33 cellular contexts compared by ENCODE assay signal in genomic region chr3:52331906-52332305, GRCh38.
"Had no signal": no experiment of that assay in that cellular context is flagged by ENCODE, and none has a peak within 500 bp of the region (broad histone marks: within the 10 kb centered on the region; RNA-seq: fewer than 3 reads in every experiment).

No MANE protein-coding gene starts in this region.

- H3K36me3 Mint-ChIP-seq: activated CD4-positive, alpha-beta memory T cell treated with anti-CD3 and anti-CD28 coated beads for 36 hours; activated naive CD8-positive, alpha-beta T cell treated with anti-CD3 and anti-CD28 coated beads for 36 hours; WTC11 had no signal

- DNase-seq: activated CD4-positive, alpha-beta memory T cell treated with anti-CD3 and anti-CD28 coated beads for 36 hours; activated CD4-positive, alpha-beta T cell treated with anti-CD3 and anti-CD28 coated beads for 4 hours; activated CD4-positive, alpha-beta T cell treated with anti-CD3 and anti-CD28 coated beads, Interleukin-2, amount 50 U/mL, for 1 hour; activated CD8-positive, alpha-beta memory T cell treated with anti-CD3 and anti-CD28 coated beads, Interleukin-2, amount 50 U/mL, for 4 hours; activated effector memory CD4-positive, alpha-beta T cell treated with Interleukin-2 at 50 U/mL for 16 hours; activated naive CD4-positive, alpha-beta T cell; activated naive CD4-positive, alpha-beta T cell treated with anti-CD3 and anti-CD28 coated beads, Interleukin-2, amount 50 U/mL, for 16 hours; activated naive CD8-positive, alpha-beta T cell treated with anti-CD3 and anti-CD28 coated beads for 36 hours; activated T-cell treated with anti-CD3 and anti-CD28 coated beads for 4 hours; activated T-cell treated with anti-CD3 and anti-CD28 coated beads, Interleukin-2, amount 50 U/mL, for 4 hours; amniotic stem cell; aorta; brain microvascular endothelial cell; central memory CD4-positive, alpha-beta T cell; Kasumi-1; KG1; MG63; MV-4-11; NCI-H1092; NCI-H1436 treated with DMSO at 0.1 percent for 48 hours; NCI-H1694 treated with DMSO at 0.1 percent for 48 hours; NCI-H2029; NCI-H510A; NCI-H526; NCI-H748 treated with DMSO at 0.1 percent for 48 hours; NK-92 treated with Interleukin-12 subunit alpha and Interleukin-12 subunit beta, amount 100 ng/mL, for 24 hours; PC-9; SW 1271; T-helper 1 cell had no signal

- H3K27ac Mint-ChIP-seq: activated CD4-positive, alpha-beta memory T cell treated with anti-CD3 and anti-CD28 coated beads for 36 hours; activated naive CD8-positive, alpha-beta T cell treated with anti-CD3 and anti-CD28 coated beads for 36 hours; WTC11 had no signal

- H3K27ac ChIP-seq: brain microvascular endothelial cell, PC-9, RWPE1 had no signal

- H3K36me3 ChIP-seq: brain microvascular endothelial cell, MG63 had no signal

- H3K9me3 ChIP-seq: MG63 had no signal

- H3K4me1 Mint-ChIP-seq: activated naive CD8-positive, alpha-beta T cell treated with anti-CD3 and anti-CD28 coated beads for 36 hours; WTC11 had no signal

- H3K4me3 ChIP-seq: MG63, PC-9 had no signal

- FAIRE-seq: RCC 7860 had no signal

- H3K4me3 Mint-ChIP-seq: activated CD4-positive, alpha-beta memory T cell treated with anti-CD3 and anti-CD28 coated beads for 36 hours; activated naive CD8-positive, alpha-beta T cell treated with anti-CD3 and anti-CD28 coated beads for 36 hours; activated T-cell treated with anti-CD3 and anti-CD28 coated beads, Interleukin-2, amount 50 U/mL, for 4 hours; WTC11 had no signal

- H3K27me3 Mint-ChIP-seq: activated CD4-positive, alpha-beta memory T cell treated with anti-CD3 and anti-CD28 coated beads for 36 hours; activated naive CD8-positive, alpha-beta T cell treated with anti-CD3 and anti-CD28 coated beads for 36 hours had no signal

- ATAC-seq: activated CD4-positive, CD25-positive, alpha-beta regulatory T cell treated with anti-CD3 and anti-CD28 coated beads, Interleukin-2, amount 50 U/mL, for 24 hours; activated T-cell treated with anti-CD3 and anti-CD28 coated beads, Interleukin-2, amount 50 U/mL, for 4 hours; WTC11 had no signal
